1 cellular context compared by ENCODE assay signal in the genomic region with DNA sequence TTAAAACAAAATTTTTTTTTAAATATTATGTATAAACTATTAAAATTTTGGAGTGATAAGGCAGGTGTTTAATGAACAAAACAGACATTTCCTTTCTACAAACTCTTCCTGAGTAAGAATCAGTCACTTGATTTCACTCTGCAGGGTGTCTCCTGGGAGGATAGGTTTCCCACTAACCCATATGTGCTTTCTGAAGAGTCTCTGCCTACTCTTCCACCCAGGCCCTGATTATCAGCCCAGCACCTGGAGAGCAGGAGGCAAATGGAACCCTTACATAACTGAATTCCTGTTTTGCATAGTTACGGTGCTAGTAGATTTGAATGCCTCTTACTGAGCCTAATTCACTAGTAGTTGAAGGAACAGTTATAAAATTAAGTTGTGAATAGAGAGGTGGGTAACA.
TF ChIP-seq lines count a peak whose summit lies in the region.

No MANE protein-coding gene starts in this region.

TF ChIP-seq in GM23338, 12 proteins besides CTCF, POLR2A, EP300 and RAD21 (continued from another document):
- TF ChIP-seq, protein P1, sequence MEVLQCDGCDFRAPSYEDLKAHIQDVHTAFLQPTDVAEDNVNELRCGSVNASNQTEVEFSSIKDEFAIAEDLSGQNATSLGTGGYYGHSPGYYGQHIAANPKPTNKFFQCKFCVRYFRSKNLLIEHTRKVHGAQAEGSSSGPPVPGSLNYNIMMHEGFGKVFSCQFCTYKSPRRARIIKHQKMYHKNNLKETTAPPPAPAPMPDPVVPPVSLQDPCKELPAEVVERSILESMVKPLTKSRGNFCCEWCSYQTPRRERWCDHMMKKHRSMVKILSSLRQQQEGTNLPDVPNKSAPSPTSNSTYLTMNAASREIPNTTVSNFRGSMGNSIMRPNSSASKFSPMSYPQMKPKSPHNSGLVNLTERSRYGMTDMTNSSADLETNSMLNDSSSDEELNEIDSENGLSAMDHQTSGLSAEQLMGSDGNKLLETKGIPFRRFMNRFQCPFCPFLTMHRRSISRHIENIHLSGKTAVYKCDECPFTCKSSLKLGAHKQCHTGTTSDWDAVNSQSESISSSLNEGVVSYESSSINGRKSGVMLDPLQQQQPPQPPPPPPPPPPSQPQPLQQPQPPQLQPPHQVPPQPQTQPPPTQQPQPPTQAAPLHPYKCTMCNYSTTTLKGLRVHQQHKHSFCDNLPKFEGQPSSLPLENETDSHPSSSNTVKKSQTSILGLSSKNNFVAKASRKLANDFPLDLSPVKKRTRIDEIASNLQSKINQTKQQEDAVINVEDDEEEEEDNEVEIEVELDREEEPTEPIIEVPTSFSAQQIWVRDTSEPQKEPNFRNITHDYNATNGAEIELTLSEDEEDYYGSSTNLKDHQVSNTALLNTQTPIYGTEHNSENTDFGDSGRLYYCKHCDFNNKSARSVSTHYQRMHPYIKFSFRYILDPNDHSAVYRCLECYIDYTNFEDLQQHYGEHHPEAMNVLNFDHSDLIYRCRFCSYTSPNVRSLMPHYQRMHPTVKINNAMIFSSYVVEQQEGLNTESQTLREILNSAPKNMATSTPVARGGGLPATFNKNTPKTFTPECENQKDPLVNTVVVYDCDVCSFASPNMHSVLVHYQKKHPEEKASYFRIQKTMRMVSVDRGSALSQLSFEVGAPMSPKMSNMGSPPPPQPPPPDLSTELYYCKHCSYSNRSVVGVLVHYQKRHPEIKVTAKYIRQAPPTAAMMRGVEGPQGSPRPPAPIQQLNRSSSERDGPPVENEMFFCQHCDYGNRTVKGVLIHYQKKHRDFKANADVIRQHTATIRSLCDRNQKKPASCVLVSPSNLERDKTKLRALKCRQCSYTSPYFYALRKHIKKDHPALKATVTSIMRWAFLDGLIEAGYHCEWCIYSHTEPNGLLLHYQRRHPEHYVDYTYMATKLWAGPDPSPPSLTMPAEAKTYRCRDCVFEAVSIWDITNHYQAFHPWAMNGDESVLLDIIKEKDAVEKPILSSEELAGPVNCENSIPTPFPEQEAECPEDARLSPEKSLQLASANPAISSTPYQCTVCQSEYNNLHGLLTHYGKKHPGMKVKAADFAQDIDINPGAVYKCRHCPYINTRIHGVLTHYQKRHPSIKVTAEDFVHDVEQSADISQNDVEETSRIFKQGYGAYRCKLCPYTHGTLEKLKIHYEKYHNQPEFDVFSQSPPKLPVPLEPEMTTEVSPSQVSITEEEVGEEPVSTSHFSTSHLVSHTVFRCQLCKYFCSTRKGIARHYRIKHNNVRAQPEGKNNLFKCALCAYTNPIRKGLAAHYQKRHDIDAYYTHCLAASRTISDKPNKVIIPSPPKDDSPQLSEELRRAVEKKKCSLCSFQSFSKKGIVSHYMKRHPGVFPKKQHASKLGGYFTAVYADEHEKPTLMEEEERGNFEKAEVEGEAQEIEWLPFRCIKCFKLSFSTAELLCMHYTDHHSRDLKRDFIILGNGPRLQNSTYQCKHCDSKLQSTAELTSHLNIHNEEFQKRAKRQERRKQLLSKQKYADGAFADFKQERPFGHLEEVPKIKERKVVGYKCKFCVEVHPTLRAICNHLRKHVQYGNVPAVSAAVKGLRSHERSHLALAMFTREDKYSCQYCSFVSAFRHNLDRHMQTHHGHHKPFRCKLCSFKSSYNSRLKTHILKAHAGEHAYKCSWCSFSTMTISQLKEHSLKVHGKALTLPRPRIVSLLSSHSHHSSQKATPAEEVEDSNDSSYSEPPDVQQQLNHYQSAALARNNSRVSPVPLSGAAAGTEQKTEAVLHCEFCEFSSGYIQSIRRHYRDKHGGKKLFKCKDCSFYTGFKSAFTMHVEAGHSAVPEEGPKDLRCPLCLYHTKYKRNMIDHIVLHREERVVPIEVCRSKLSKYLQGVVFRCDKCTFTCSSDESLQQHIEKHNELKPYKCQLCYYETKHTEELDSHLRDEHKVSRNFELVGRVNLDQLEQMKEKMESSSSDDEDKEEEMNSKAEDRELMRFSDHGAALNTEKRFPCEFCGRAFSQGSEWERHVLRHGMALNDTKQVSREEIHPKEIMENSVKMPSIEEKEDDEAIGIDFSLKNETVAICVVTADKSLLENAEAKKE (CRISPR knock-in tag; IDR thresholded peaks at IDR 0.05) = peak; percentile 44; the same call in 1 of the 2 replicates
